ENCODE assay signal across 11 cellular contexts in genomic region chr13:26072335-26072734, GRCh38. TPM values are rescaled to one million over a fixed set of nuclear protein-coding genes. Genes with fewer than 3 reads are reported as not detected.
DNase-seq lines count a peak whose midpoint lies in the region; ATAC-seq, FAIRE-seq and TF ChIP-seq lines count a peak whose summit lies in the region.
"Not testable (repeated sequence)": the region's sequence is repeated elsewhere in the genome, so short reads cannot be mapped to it uniquely, and the experiment has no call there.
"Had no signal": no experiment of that assay in that cellular context is flagged by ENCODE, and none has a peak within 500 bp of the region (broad histone marks: within the 10 kb centered on the region; RNA-seq: fewer than 3 reads in every experiment).

No MANE protein-coding gene starts in this region.

- DNase-seq in D721Med (ENCODE audit: insufficient read length, low spot score); RWPE1 (ENCODE audit: low spot score); activated naive CD4-positive, alpha-beta T cell treated with anti-CD3 and anti-CD28 coated beads, Interleukin-2, amount 50 U/mL, for 72 hours (ENCODE audit: low spot score in 2 of 2); endodermal cell; left cardiac atrium; mucosa of descending colon; stimulated activated naive CD8-positive, alpha-beta T cell treated with anti-CD3 and anti-CD28 coated beads, Interleukin-15, amount 100 ng/mL, for 72 hours: not testable (repeated sequence)

- not testable (repeated sequence) for H3K27me3 Mint-ChIP-seq in endodermal cell (ENCODE audit: insufficient read depth)
- peaks cover 57% of the 10 kb centered on the region for H3K27me3 Mint-ChIP-seq in stimulated activated naive CD8-positive, alpha-beta T cell treated with anti-CD3 and anti-CD28 coated beads, Interleukin-15, amount 100 ng/mL, for 72 hours

- H3K27ac Mint-ChIP-seq in activated naive CD4-positive, alpha-beta T cell treated with anti-CD3 and anti-CD28 coated beads, Interleukin-2, amount 50 U/mL, for 72 hours; endodermal cell; stimulated activated naive CD8-positive, alpha-beta T cell treated with anti-CD3 and anti-CD28 coated beads, Interleukin-15, amount 100 ng/mL, for 72 hours: not testable (repeated sequence)

- FAIRE-seq in D721Med (lab: Jason Lieb, UNC), result peak; percentile 83

- not testable (repeated sequence) for H3K4me3 Mint-ChIP-seq in endodermal cell; stimulated activated naive CD8-positive, alpha-beta T cell treated with anti-CD3 and anti-CD28 coated beads, Interleukin-15, amount 100 ng/mL, for 72 hours

- TF ChIP-seq CTCF in D721Med (IDR thresholded peaks at IDR 0.05; ENCODE audit: insufficient read depth, missing control alignments); HEK293 (tag by site-specific recombination; IDR thresholded peaks at IDR 0.05); mucosa of descending colon (IDR thresholded peaks at IDR 0.05): not testable (repeated sequence)
- TF ChIP-seq CTCF in RWPE1 (conservative IDR thresholded peaks at IDR 0.05; ENCODE audit: low read depth) (peak; percentile 72), endodermal cell (conservative IDR thresholded peaks at IDR 0.05) (peak; percentile 27)

- not testable (repeated sequence) for H3K4me1 ChIP-seq in HEK293 (ENCODE audit: control insufficient read depth, insufficient read depth, low read length); endodermal cell (ENCODE audit: control insufficient read depth, insufficient read depth, low read length); mucosa of descending colon (ENCODE audit: low read depth)

- H3K27me3 ChIP-seq in endodermal cell (ENCODE audit: control insufficient read depth, insufficient read depth, low read length, poor library complexity, severe bottlenecking), result not testable (repeated sequence)

- intact Hi-C loops in left cardiac atrium (cut with DNase I); mucosa of descending colon (cut with DNase I, micrococcal nuclease): not testable (repeated sequence)

- CTCF ChIA-PET in HEK293 (lab: Yijun Ruan, JAX), result interaction anchor here (1.3 to 1.8 kb wide), 3 partner anchors 10 to 498 kb away, joined by 3 to 9 read pairs (median 5); no protein-coding TSS in a partner anchor
- CTCF ChIA-PET in RWPE1 (lab: Yijun Ruan, JAX), result not testable (repeated sequence)

- not testable (repeated sequence) for H3K4me1 Mint-ChIP-seq in endodermal cell; stimulated activated naive CD8-positive, alpha-beta T cell treated with anti-CD3 and anti-CD28 coated beads, Interleukin-15, amount 100 ng/mL, for 72 hours

- peak; percentile 39 to 61 for ATAC-seq in activated naive CD4-positive, alpha-beta T cell treated with anti-CD3 and anti-CD28 coated beads, Interleukin-2, amount 50 U/mL, for 72 hours
- ATAC-seq in left cardiac atrium (peak; percentile 61 to 69), mucosa of descending colon (peak; percentile 70)
- ATAC-seq in stimulated activated naive CD8-positive, alpha-beta T cell treated with anti-CD3 and anti-CD28 coated beads, Interleukin-15, amount 100 ng/mL, for 72 hours, result peak; percentile 62

- H3K9me3 ChIP-seq in HEK293 (ENCODE audit: control insufficient read depth, insufficient read depth, low read depth, low read length); endodermal cell (ENCODE audit: control insufficient read depth, low read length); mucosa of descending colon: not testable (repeated sequence)

- not testable (repeated sequence) for H3K9ac ChIP-seq in endodermal cell (ENCODE audit: extremely low read depth, low read length, poor library complexity, severe bottlenecking)

- not testable (repeated sequence) for H3K9me3 Mint-ChIP-seq in activated naive CD4-positive, alpha-beta T cell treated with anti-CD3 and anti-CD28 coated beads, Interleukin-2, amount 50 U/mL, for 72 hours; endodermal cell; stimulated activated naive CD8-positive, alpha-beta T cell treated with anti-CD3 and anti-CD28 coated beads, Interleukin-15, amount 100 ng/mL, for 72 hours

- not testable (repeated sequence) for H3K27ac ChIP-seq in HEK293 (ENCODE audit: extremely low read depth, low read depth, low read length); RWPE1; endodermal cell (ENCODE audit: low read depth, low read length)

- POLR2A ChIA-PET in HEK293 (lab: Yijun Ruan, JAX); RWPE1 (lab: Yijun Ruan, JAX; ENCODE audit: low non-redundant PET): not testable (repeated sequence)

- not testable (repeated sequence) for H3K36me3 ChIP-seq in HEK293 (ENCODE audit: control insufficient read depth in 2 of 2, insufficient read depth in 1 of 2, low read length in 2 of 2); endodermal cell (ENCODE audit: control insufficient read depth, insufficient read depth, low read length); mucosa of descending colon (ENCODE audit: low read depth)

- H3K4me3 ChIP-seq in HEK293 (ENCODE audit: low read depth, low read length); endodermal cell (ENCODE audit: low read length); mucosa of descending colon: not testable (repeated sequence)

- H3K36me3 Mint-ChIP-seq in activated naive CD4-positive, alpha-beta T cell treated with anti-CD3 and anti-CD28 coated beads, Interleukin-2, amount 50 U/mL, for 72 hours; endodermal cell (ENCODE audit: low read depth): not testable (repeated sequence)

- 24 to 44% methylated on average over 2 to 3 of the region's 7 CpGs for WGBS in endodermal cell (ENCODE audit: insufficient coverage in 1 of 2, insufficient read length in 1 of 2), 2 experiments

TF ChIP-seq in HEK293, 187 proteins besides CTCF, POLR2A, EP300 and RAD21:
- peak; percentile 46 for TF ChIP-seq ZNF654 (tag by site-specific recombination; IDR thresholded peaks at IDR 0.05; ENCODE audit: low read depth)

RNA-seq across cellular contexts. Expression of gene SHISA2, which starts 20.5 kb away (rescaled TPM):
- total RNA-seq in activated naive CD4-positive, alpha-beta T cell treated with anti-CD3 and anti-CD28 coated beads, Interleukin-2, amount 50 U/mL, for 72 hours, result under 1 TPM; 0.16 to 0.58 TPM
- total RNA-seq in endodermal cell, result 100 to 1,000 TPM; 195 to 292 TPM
- 18.0 TPM for polyA plus RNA-seq in endodermal cell (2013, experiment 1 of 2)
- polyA plus RNA-seq in endodermal cell (2013, experiment 2 of 2), result 19.7 TPM
- under 1 TPM; 0.15 to 0.65 TPM for total RNA-seq in left cardiac atrium
- under 1 TPM; 0.26 to 0.43 (median 0.32) TPM for total RNA-seq in mucosa of descending colon
- total RNA-seq: ascending aorta, transverse colon had no signal
- polyA plus RNA-seq: CD8-positive, alpha-beta memory T cell had no signal

Comparison
In these comparisons a context has a peak if more than half of its experiments do, and no peak if none do; other contexts are left out.
1. RNA of gene SHISA2, which starts 20.5 kb away (total RNA-seq): 195 to 292 TPM in endodermal cell; 0.15 to 0.65 TPM in left cardiac atrium, 0.16 to 0.58 TPM in activated naive CD4-positive, alpha-beta T cell treated with anti-CD3 and anti-CD28 coated beads, Interleukin-2, amount 50 U/mL, for 72 hours and 0.26 to 0.43 TPM in mucosa of descending colon; every median in the first group is over 100 times any median in the second.
2. Peak in every context shown above with its lines, with median percentiles within 50 percentile points of each other: ATAC-seq.